33 cellular contexts compared by ENCODE assay signal in genomic region chr15:90907051-90907660, GRCh38. TPM values are rescaled to one million over a fixed set of nuclear protein-coding genes. Genes with fewer than 3 reads are reported as not detected.
DNase-seq lines count a peak whose midpoint lies in the region; ATAC-seq and TF ChIP-seq lines count a peak whose summit lies in the region.
"Had no signal": no experiment of that assay in that cellular context is flagged by ENCODE, and none has a peak within 500 bp of the region (broad histone marks: within the 10 kb centered on the region; RNA-seq: fewer than 3 reads in every experiment).

No MANE protein-coding gene starts in this region.

- peaks cover 70% of the 10 kb centered on the region for H3K36me3 ChIP-seq in left ventricle myocardium inferior
- peaks cover 74% of the 10 kb centered on the region for H3K36me3 ChIP-seq in neutrophil
- H3K36me3 ChIP-seq in tibial nerve, result peaks cover 5 to 63% (median 54%) of the 10 kb centered on the region in 3 donors
- H3K36me3 ChIP-seq: ovary had no signal

- H3K4me3 ChIP-seq in left ventricle myocardium inferior (no peak overlapping the region), neutrophil (ENCODE audit: low read depth in 1 of 2, low read length in 1 of 2) (no peak overlapping the region), tibial nerve (no peak overlapping the region)
- H3K4me3 ChIP-seq: esophagus muscularis mucosa, lung, ovary, upper lobe of left lung had no signal

- WGBS in tibial nerve, 2 donors, result 65 to 76% methylated on average over 12 to 15 of the region's 15 CpGs

- TF ChIP-seq EP300 in tibial nerve (IDR thresholded peaks at IDR 0.05), result no peak

- TF ChIP-seq CTCF in left ventricle myocardium inferior (IDR thresholded peaks at IDR 0.05; ENCODE audit: borderline replicate concordance), result no peak
- TF ChIP-seq CTCF in neutrophil (IDR thresholded peaks at IDR 0.05), result no peak
- TF ChIP-seq CTCF in tibial nerve (IDR thresholded peaks at IDR 0.05), result no peak

- ATAC-seq in Right ventricle myocardium inferior (no peak), GM18867 (IDR thresholded peaks at IDR 0.05; ENCODE audit: unreplicated experiment) (no peak)
- ATAC-seq: natural killer cell treated with Interleukin-12 subunit alpha and Interleukin-12 subunit beta and Interleukin-15 and Interleukin-18, amount 100 ng/mL, for 72 hours; PC-3; SK-N-SH treated with all-trans-retinoic acid at 6 μM for 48 hours had no signal

- TF ChIP-seq POLR2A in tibial nerve (IDR thresholded peaks at IDR 0.05), result no peak

- H3K9me3 ChIP-seq in left ventricle myocardium inferior (replicated peaks) (no peaks in the 10 kb centered on the region), neutrophil (no peaks in the 10 kb centered on the region), tibial nerve (no peaks in the 10 kb centered on the region)
- H3K9me3 ChIP-seq: esophagus muscularis mucosa, ovary, upper lobe of left lung had no signal

- intact Hi-C loops in Right ventricle myocardium inferior (cut with DNase I), result no loop called here
- intact Hi-C loops in cardiac septum (cut with DNase I), result no loop called here
- intact Hi-C loops in left ventricle myocardium inferior (cut with micrococcal nuclease), result no loop called here

- H3K4me1 ChIP-seq in left ventricle myocardium inferior, result peaks cover 76% of the 10 kb centered on the region
- peaks cover 36 to 43% of the 10 kb centered on the region in 2 experiments for H3K4me1 ChIP-seq in neutrophil (ENCODE audit: control insufficient read depth in 1 of 2, insufficient read depth in 1 of 2, low read depth in 1 of 2, low read length in 1 of 2)
- H3K4me1 ChIP-seq in tibial nerve, result peaks cover 0 to 69% (median 50%) of the 10 kb centered on the region in 4 donors

- peak overlapping the region; percentile 86 for H3K27ac ChIP-seq in left ventricle myocardium inferior (replicated peaks)
- H3K27ac ChIP-seq in neutrophil, result peak overlapping the region; percentile 47
- H3K27ac ChIP-seq in tibial nerve, result peak overlapping the region; percentile 54 to 96 (median 82)
- H3K27ac ChIP-seq: ovary had no signal

- peak; percentile 53 for DNase-seq in Right ventricle myocardium inferior (ENCODE audit: missing footprints)
- no peak for DNase-seq in cardiac septum (ENCODE audit: low spot score)
- DNase-seq in left ventricle myocardium inferior, result no peak
- no peak for DNase-seq in tibial nerve (ENCODE audit: low spot score in 2 of 2)
- DNase-seq in stimulated activated CD4-positive, alpha-beta T cell treated with anti-CD3 and anti-CD28 coated beads, Interleukin-4, amount 100 ng/mL, for 24 hours, result no peak
- no peak for DNase-seq in HuH-7.5 (ENCODE audit: low spot score)
- DNase-seq: 8988T; activated CD4-positive, alpha-beta T cell treated with anti-CD3 and anti-CD28 coated beads, Interleukin-2, amount 50 U/mL, for 1 hour; activated CD4-positive, CD25-positive, alpha-beta regulatory T cell; activated gamma-delta T cell; activated naive CD8-positive, alpha-beta T cell treated with anti-CD3 and anti-CD28 coated beads for 36 hours; activated T-cell treated with anti-CD3 and anti-CD28 coated beads, Interleukin-2, amount 50 U/mL, for 1 hour; aorta; Calu3; DMS79; endodermal cell; foreskin fibroblast; HCEC 1CT; IMR-90; NCI-H1048; NCI-H187; NCI-H524 treated with DMSO at 0.1 percent for 48 hours; NK-92 treated with Interleukin-12 subunit alpha and Interleukin-12 subunit beta, amount 100 ng/mL, for 24 hours; ovary; PC-3; stimulated activated CD4-positive, alpha-beta T cell treated with anti-CD3 and anti-CD28 coated beads, Interleukin-2, amount 100 ng/mL, for 24 hours had no signal

- H3K27me3 ChIP-seq in left ventricle myocardium inferior (ENCODE audit: low read depth), result no peaks in the 10 kb centered on the region
- H3K27me3 ChIP-seq in neutrophil, result no peaks in the 10 kb centered on the region
- H3K27me3 ChIP-seq in tibial nerve, result no peaks in the 10 kb centered on the region
- H3K27me3 ChIP-seq: esophagus muscularis mucosa, ovary, upper lobe of left lung had no signal

RNA-seq across cellular contexts. Expression of gene MAN2A2, which starts 4.1 kb away (rescaled TPM):
- total RNA-seq in Right ventricle myocardium inferior (133 TPM), cardiac septum (73.3 TPM), left ventricle myocardium inferior (95.4 TPM), tibial nerve (100 to 1,000 TPM in 3 of 4 donors, 10 to 100 TPM in 1; 83.5 to 178 (median 128) TPM)

RNA-seq across cellular contexts. Expression of gene FES, which starts 22.9 kb away (rescaled TPM):
- total RNA-seq in Right ventricle myocardium inferior (19.3 TPM), cardiac septum (16.2 TPM), left ventricle myocardium inferior (11.9 TPM), tibial nerve (100 to 1,000 TPM in 1 of 4 donors, 10 to 100 TPM in 3; 62.0 to 183 (median 72.1) TPM)

RNA-seq across cellular contexts. Expression of gene HDDC3, which starts 25.2 kb away (rescaled TPM):
- total RNA-seq in Right ventricle myocardium inferior (18.9 TPM), cardiac septum (11.8 TPM), left ventricle myocardium inferior (12.7 TPM), tibial nerve (10 to 100 TPM; 16.5 to 22.5 (median 18.7) TPM)

RNA-seq across cellular contexts. Expression of gene UNC45A, which starts 27.9 kb away (rescaled TPM):
- total RNA-seq in Right ventricle myocardium inferior (25.8 TPM), cardiac septum (27.2 TPM), left ventricle myocardium inferior (21.9 TPM), tibial nerve (10 to 100 TPM; 47.7 to 64.2 (median 58.4) TPM)

RNA-seq across cellular contexts. Expression of gene FURIN, which starts 38.8 kb away (rescaled TPM):
- 51.2 TPM for total RNA-seq in Right ventricle myocardium inferior
- 43.9 TPM for total RNA-seq in cardiac septum
- 42.7 TPM for total RNA-seq in left ventricle myocardium inferior
- total RNA-seq in tibial nerve, result 10 to 100 TPM; 28.7 to 71.1 (median 42.4) TPM
